1 cellular context compared by ENCODE assay signal in genomic region chr7:143375298-143376034, GRCh38.
TF ChIP-seq lines count a peak whose summit lies in the region.

No MANE protein-coding gene starts in this region.

TF ChIP-seq in GM23338, 12 proteins besides CTCF, POLR2A, EP300 and RAD21 (continued from another document):
- TF ChIP-seq, protein P1, sequence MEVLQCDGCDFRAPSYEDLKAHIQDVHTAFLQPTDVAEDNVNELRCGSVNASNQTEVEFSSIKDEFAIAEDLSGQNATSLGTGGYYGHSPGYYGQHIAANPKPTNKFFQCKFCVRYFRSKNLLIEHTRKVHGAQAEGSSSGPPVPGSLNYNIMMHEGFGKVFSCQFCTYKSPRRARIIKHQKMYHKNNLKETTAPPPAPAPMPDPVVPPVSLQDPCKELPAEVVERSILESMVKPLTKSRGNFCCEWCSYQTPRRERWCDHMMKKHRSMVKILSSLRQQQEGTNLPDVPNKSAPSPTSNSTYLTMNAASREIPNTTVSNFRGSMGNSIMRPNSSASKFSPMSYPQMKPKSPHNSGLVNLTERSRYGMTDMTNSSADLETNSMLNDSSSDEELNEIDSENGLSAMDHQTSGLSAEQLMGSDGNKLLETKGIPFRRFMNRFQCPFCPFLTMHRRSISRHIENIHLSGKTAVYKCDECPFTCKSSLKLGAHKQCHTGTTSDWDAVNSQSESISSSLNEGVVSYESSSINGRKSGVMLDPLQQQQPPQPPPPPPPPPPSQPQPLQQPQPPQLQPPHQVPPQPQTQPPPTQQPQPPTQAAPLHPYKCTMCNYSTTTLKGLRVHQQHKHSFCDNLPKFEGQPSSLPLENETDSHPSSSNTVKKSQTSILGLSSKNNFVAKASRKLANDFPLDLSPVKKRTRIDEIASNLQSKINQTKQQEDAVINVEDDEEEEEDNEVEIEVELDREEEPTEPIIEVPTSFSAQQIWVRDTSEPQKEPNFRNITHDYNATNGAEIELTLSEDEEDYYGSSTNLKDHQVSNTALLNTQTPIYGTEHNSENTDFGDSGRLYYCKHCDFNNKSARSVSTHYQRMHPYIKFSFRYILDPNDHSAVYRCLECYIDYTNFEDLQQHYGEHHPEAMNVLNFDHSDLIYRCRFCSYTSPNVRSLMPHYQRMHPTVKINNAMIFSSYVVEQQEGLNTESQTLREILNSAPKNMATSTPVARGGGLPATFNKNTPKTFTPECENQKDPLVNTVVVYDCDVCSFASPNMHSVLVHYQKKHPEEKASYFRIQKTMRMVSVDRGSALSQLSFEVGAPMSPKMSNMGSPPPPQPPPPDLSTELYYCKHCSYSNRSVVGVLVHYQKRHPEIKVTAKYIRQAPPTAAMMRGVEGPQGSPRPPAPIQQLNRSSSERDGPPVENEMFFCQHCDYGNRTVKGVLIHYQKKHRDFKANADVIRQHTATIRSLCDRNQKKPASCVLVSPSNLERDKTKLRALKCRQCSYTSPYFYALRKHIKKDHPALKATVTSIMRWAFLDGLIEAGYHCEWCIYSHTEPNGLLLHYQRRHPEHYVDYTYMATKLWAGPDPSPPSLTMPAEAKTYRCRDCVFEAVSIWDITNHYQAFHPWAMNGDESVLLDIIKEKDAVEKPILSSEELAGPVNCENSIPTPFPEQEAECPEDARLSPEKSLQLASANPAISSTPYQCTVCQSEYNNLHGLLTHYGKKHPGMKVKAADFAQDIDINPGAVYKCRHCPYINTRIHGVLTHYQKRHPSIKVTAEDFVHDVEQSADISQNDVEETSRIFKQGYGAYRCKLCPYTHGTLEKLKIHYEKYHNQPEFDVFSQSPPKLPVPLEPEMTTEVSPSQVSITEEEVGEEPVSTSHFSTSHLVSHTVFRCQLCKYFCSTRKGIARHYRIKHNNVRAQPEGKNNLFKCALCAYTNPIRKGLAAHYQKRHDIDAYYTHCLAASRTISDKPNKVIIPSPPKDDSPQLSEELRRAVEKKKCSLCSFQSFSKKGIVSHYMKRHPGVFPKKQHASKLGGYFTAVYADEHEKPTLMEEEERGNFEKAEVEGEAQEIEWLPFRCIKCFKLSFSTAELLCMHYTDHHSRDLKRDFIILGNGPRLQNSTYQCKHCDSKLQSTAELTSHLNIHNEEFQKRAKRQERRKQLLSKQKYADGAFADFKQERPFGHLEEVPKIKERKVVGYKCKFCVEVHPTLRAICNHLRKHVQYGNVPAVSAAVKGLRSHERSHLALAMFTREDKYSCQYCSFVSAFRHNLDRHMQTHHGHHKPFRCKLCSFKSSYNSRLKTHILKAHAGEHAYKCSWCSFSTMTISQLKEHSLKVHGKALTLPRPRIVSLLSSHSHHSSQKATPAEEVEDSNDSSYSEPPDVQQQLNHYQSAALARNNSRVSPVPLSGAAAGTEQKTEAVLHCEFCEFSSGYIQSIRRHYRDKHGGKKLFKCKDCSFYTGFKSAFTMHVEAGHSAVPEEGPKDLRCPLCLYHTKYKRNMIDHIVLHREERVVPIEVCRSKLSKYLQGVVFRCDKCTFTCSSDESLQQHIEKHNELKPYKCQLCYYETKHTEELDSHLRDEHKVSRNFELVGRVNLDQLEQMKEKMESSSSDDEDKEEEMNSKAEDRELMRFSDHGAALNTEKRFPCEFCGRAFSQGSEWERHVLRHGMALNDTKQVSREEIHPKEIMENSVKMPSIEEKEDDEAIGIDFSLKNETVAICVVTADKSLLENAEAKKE (CRISPR knock-in tag; IDR thresholded peaks at IDR 0.05): no peak
- TF ChIP-seq POLR2AphosphoS5 (IDR thresholded peaks at IDR 0.05; ENCODE audit: low read depth) (no peak), EZH2 (IDR thresholded peaks at IDR 0.05; ENCODE audit: low read depth, unreplicated experiment) (no peak), CREB1 (CRISPR knock-in tag; IDR thresholded peaks at IDR 0.05; ENCODE audit: low read depth) (no peak), EZH2phosphoT487 (IDR thresholded peaks at IDR 0.05; ENCODE audit: unreplicated experiment) (no peak)
